ENCODE assay signal across 19 cellular contexts in the genomic region with DNA sequence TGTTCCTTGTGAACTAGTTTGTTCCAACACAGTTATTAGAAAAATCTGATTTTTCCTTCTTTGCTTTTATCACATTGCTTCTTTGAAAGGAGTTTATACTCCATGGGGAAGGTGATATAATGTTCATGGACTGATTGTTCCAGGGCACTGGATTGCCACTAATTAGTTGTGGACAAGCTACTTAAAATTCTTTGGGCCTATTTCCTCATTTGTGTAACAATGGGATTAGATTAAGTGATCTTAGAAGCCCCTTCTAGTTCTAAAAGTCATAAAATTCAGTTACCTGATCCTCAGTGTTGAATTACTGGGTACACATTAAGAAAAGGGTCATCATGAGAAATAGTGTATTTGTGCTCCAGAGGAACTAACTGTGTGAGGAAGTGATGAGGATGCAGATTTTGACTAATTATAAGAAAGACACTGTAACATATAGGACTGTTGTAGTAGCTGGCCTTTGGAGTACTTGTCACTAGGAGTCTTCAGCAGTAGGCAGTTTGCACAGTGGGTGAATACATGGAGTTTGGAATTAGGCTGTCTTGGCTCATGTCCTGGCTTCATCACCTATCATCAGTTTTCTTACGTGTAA.
DNase-seq lines count a peak whose midpoint lies in the region; FAIRE-seq and TF ChIP-seq lines count a peak whose summit lies in the region.
"Had no signal": no experiment of that assay in that cellular context is flagged by ENCODE, and none has a peak within 500 bp of the region (broad histone marks: within the 10 kb centered on the region; RNA-seq: fewer than 3 reads in every experiment).

No MANE protein-coding gene starts in this region.

- no peak overlapping the region for H2AFZ ChIP-seq in astrocyte (ENCODE audit: low read depth, low read length)

- H3K4me3 Mint-ChIP-seq in astrocyte (ENCODE audit: unreplicated experiment), result no peak overlapping the region
- no peak overlapping the region for H3K4me3 Mint-ChIP-seq in nephron progenitor cell
- H3K4me3 Mint-ChIP-seq: CD4-positive, alpha-beta memory T cell; H9; IgD-negative memory B cell had no signal

- TF ChIP-seq CTCF in astrocyte (IDR thresholded peaks at IDR 0.05; ENCODE audit: insufficient read depth, low read depth, low read length) (no peak), nephron progenitor cell (IDR thresholded peaks at IDR 0.05) (no peak), left ventricle myocardium inferior (IDR thresholded peaks at IDR 0.05; ENCODE audit: borderline replicate concordance) (no peak), Peyer's patch (IDR thresholded peaks at IDR 0.05) (no peak)

- no peaks in the 10 kb centered on the region for H3K79me2 ChIP-seq in astrocyte (ENCODE audit: insufficient read depth, low read length)

- peaks cover 25% of the 10 kb centered on the region for H3K36me3 ChIP-seq in astrocyte (ENCODE audit: insufficient read depth, low read length)
- H3K36me3 ChIP-seq in left ventricle myocardium inferior, result peaks cover 55% of the 10 kb centered on the region
- peaks cover 0 to 64% (median 0%) of the 10 kb centered on the region in 3 donors for H3K36me3 ChIP-seq in Peyer's patch

- peaks cover 6% of the 10 kb centered on the region for H3K36me3 Mint-ChIP-seq in astrocyte (ENCODE audit: low read depth, unreplicated experiment)
- H3K36me3 Mint-ChIP-seq in nephron progenitor cell (ENCODE audit: low read depth), result peaks cover 26% of the 10 kb centered on the region

- H3K27me3 ChIP-seq in astrocyte (ENCODE audit: insufficient read depth, low read length) (no peaks in the 10 kb centered on the region), left ventricle myocardium inferior (ENCODE audit: low read depth) (no peaks in the 10 kb centered on the region), Peyer's patch (no peaks in the 10 kb centered on the region)
- H3K27me3 ChIP-seq: SJCRH30 had no signal

- no peaks in the 10 kb centered on the region for H3K9me3 Mint-ChIP-seq in astrocyte (ENCODE audit: unreplicated experiment)
- no peaks in the 10 kb centered on the region for H3K9me3 Mint-ChIP-seq in nephron progenitor cell
- H3K9me3 Mint-ChIP-seq: CD4-positive, alpha-beta memory T cell; H9; IgD-negative memory B cell had no signal

- no peaks in the 10 kb centered on the region for H3K4me1 ChIP-seq in astrocyte (ENCODE audit: insufficient read depth, low read length)
- no peaks in the 10 kb centered on the region for H3K4me1 ChIP-seq in left ventricle myocardium inferior
- no peaks in the 10 kb centered on the region for H3K4me1 ChIP-seq in Peyer's patch
- H3K4me1 ChIP-seq: SJCRH30 had no signal

- H3K4me1 Mint-ChIP-seq in astrocyte (ENCODE audit: low read depth, unreplicated experiment) (peaks cover 2% of the 10 kb centered on the region), nephron progenitor cell (peaks cover 11% of the 10 kb centered on the region)

- DNase-seq in NCI-H1105 treated with DMSO at 0.1 percent for 48 hours (lab: John Stamatoyannopoulos, UW), result peak; percentile 34
- no peak for DNase-seq in NCI-H1105 (lab: John Stamatoyannopoulos, UW)
- DNase-seq in NCI-H2029 (lab: John Stamatoyannopoulos, UW), result peak; percentile 12
- DNase-seq in astrocyte (ENCODE audit: low read depth), result no peak
- no peak for DNase-seq in nephron progenitor cell
- no peak for DNase-seq in left ventricle myocardium inferior
- no peak for DNase-seq in occipital lobe (lab: John Stamatoyannopoulos, UW)
- no peak for DNase-seq in Peyer's patch
- DNase-seq: CD4-positive, alpha-beta memory T cell; DMS79 treated with DMSO at 0.1 percent for 48 hours; H9; MV-4-11; NCI-H146; NCI-H510A treated with DMSO at 0.1 percent for 48 hours; OCI-M1; SJCRH30 had no signal

- FAIRE-seq in astrocyte (lab: Jason Lieb, UNC), result peak; percentile 71
- FAIRE-seq: D721Med had no signal

- H3K9me3 ChIP-seq in astrocyte (ENCODE audit: insufficient read depth, low read depth, low read length), result no peaks in the 10 kb centered on the region
- no peaks in the 10 kb centered on the region for H3K9me3 ChIP-seq in left ventricle myocardium inferior (replicated peaks)
- no peaks in the 10 kb centered on the region for H3K9me3 ChIP-seq in Peyer's patch
- H3K9me3 ChIP-seq: SJCRH30 had no signal

- H3K4me3 ChIP-seq in astrocyte (ENCODE audit: insufficient read depth, low read depth, low read length) (no peak overlapping the region), left ventricle myocardium inferior (no peak overlapping the region), Peyer's patch (no peak overlapping the region)
- H3K4me3 ChIP-seq: SJCRH30 had no signal

- H4K20me1 ChIP-seq in astrocyte (ENCODE audit: insufficient read depth, low read length), result no peaks in the 10 kb centered on the region

- H3K4me2 ChIP-seq in astrocyte (ENCODE audit: low read length), result no peak overlapping the region

- TF ChIP-seq POLR2A in Peyer's patch (IDR thresholded peaks at IDR 0.05), result no peak

- no peak overlapping the region for H3K9ac ChIP-seq in astrocyte (ENCODE audit: low read length)

- no peak overlapping the region for H3K27ac ChIP-seq in astrocyte (ENCODE audit: low read depth, low read length)
- no peak overlapping the region for H3K27ac ChIP-seq in left ventricle myocardium inferior (replicated peaks)
- no peak overlapping the region for H3K27ac ChIP-seq in Peyer's patch
- H3K27ac ChIP-seq: 22Rv1, SJCRH30 had no signal

- no peak overlapping the region for H3K27ac Mint-ChIP-seq in astrocyte (ENCODE audit: unreplicated experiment)
- H3K27ac Mint-ChIP-seq in nephron progenitor cell, result peak overlapping the region; percentile 10

- intact Hi-C loops in left ventricle myocardium inferior (cut with micrococcal nuclease), result no loop called here

- H3K27me3 Mint-ChIP-seq in astrocyte (ENCODE audit: low read depth, unreplicated experiment), result no peaks in the 10 kb centered on the region
- H3K27me3 Mint-ChIP-seq in nephron progenitor cell (ENCODE audit: low read depth, poor library complexity), result no peaks in the 10 kb centered on the region
- H3K27me3 Mint-ChIP-seq: CD4-positive, alpha-beta memory T cell; IgD-negative memory B cell had no signal

Comparison
In these comparisons a context has a peak if more than half of its experiments do, and no peak if none do; other contexts are left out.
1. DNase-seq: peak in NCI-H1105 treated with DMSO at 0.1 percent for 48 hours (single experiment) and NCI-H2029 (single experiment); none in NCI-H1105 (single experiment), astrocyte (single experiment), nephron progenitor cell (single experiment), left ventricle myocardium inferior (single experiment), occipital lobe (single experiment) and Peyer's patch (0 of 3).